ENCODE assay signal across 1 cellular context in the genomic region with DNA sequence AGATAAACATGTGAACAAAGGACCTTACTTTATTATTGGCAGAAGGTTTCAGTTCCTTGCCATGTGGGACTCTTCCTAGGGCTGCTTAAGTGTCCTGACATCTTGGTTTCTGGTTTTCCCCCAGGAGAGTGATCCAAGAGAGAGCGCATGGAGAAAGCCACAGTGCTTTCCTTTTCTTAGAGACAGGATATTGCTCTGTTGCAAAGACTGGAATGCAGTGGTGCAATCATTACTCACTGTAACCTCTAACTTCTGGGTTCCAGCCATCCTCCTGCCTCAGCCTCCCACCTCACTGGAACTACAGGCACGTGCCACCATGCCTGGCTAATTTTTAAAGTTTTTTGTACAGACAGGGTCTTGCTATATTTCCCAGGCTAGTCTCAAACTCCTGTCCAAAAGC.
TF ChIP-seq lines count a peak whose summit lies in the region.

No MANE protein-coding gene starts in this region.

TF ChIP-seq in SK-N-SH, 30 proteins besides CTCF, POLR2A, EP300 and RAD21:
- no peak for TF ChIP-seq POLR2AphosphoS5 (IDR thresholded peaks at IDR 0.05; ENCODE audit: low read depth, low read length)
- no peak for TF ChIP-seq TAF1 (IDR thresholded peaks at IDR 0.05; ENCODE audit: borderline replicate concordance, low read depth, low read length)
- TF ChIP-seq REST (IDR thresholded peaks at IDR 0.05; ENCODE audit: low read depth, low read length), result no peak
- no peak for TF ChIP-seq MXI1 (IDR thresholded peaks at IDR 0.05; ENCODE audit: low read depth, low read length)
- TF ChIP-seq ELF1 (IDR thresholded peaks at IDR 0.05), result no peak
- TF ChIP-seq EZH2phosphoT487 (IDR thresholded peaks at IDR 0.05; ENCODE audit: borderline replicate concordance, low read depth), result no peak
- TF ChIP-seq GABPA (IDR thresholded peaks at IDR 0.05; ENCODE audit: low read depth), result no peak
- no peak for TF ChIP-seq USF2 (IDR thresholded peaks at IDR 0.05; ENCODE audit: borderline replicate concordance, low read depth, low read length)
- no peak for TF ChIP-seq ZBTB33 (IDR thresholded peaks at IDR 0.05; ENCODE audit: borderline replicate concordance, low read depth)
- TF ChIP-seq FOXM1 (IDR thresholded peaks at IDR 0.05; ENCODE audit: low read depth), result no peak
- TF ChIP-seq, protein P1, sequence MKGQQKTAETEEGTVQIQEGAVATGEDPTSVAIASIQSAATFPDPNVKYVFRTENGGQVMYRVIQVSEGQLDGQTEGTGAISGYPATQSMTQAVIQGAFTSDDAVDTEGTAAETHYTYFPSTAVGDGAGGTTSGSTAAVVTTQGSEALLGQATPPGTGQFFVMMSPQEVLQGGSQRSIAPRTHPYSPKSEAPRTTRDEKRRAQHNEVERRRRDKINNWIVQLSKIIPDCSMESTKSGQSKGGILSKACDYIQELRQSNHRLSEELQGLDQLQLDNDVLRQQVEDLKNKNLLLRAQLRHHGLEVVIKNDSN (IDR thresholded peaks at IDR 0.05; ENCODE audit: borderline replicate concordance, low read depth), result no peak
- TF ChIP-seq FOSL2 (IDR thresholded peaks at IDR 0.05; ENCODE audit: borderline replicate concordance, low read depth), result no peak
- TF ChIP-seq RCOR1 (IDR thresholded peaks at IDR 0.05; ENCODE audit: low read length), result no peak
- no peak for TF ChIP-seq MEF2A (IDR thresholded peaks at IDR 0.05; ENCODE audit: borderline replicate concordance, low read depth)
- no peak for TF ChIP-seq CHD2 (IDR thresholded peaks at IDR 0.05; ENCODE audit: low read length, partially characterized antibody)
- TF ChIP-seq YY1 (IDR thresholded peaks at IDR 0.05; ENCODE audit: low read depth), result no peak
- no peak for TF ChIP-seq TEAD4 (IDR thresholded peaks at IDR 0.05; ENCODE audit: borderline replicate concordance, insufficient read depth)
- TF ChIP-seq FOXJ3 (CRISPR knock-in tag; IDR thresholded peaks at IDR 0.05), result no peak
TF ChIP-seq in SK-N-SH: peak in this region for 0.
